Comparison of ENCODE assay signal across 8 cellular contexts in genomic region chr19:19866599-19867248, GRCh38. TPM values are rescaled to one million over a fixed set of nuclear protein-coding genes. Genes with fewer than 3 reads are reported as not detected.
DNase-seq lines count a peak whose midpoint lies in the region; ATAC-seq and TF ChIP-seq lines count a peak whose summit lies in the region.

No MANE protein-coding gene starts in this region.

- peaks cover 18% of the 10 kb centered on the region for H3K36me3 Mint-ChIP-seq in activated CD4-positive, alpha-beta T cell treated with anti-CD3 and anti-CD28 coated beads for 36 hours (ENCODE audit: low read depth)
- peaks cover 1% of the 10 kb centered on the region for H3K36me3 Mint-ChIP-seq in memory B cell
- peaks cover 6 to 27% of the 10 kb centered on the region in 2 donors for H3K36me3 Mint-ChIP-seq in stimulated activated naive B cell treated with anti-CD40 and anti-IgM and Interleukin-4, amounts not matched to agents 10 μg/mL and 1 μg/mL and 100 μg/mL, for 72 hours

- TF ChIP-seq CTCF in C4-2B (conservative IDR thresholded peaks at IDR 0.05), result no peak

- peak overlapping the region; percentile 55; the same call in 1 of the 2 replicates for H3K27ac ChIP-seq in C4-2B

- H3K4me3 Mint-ChIP-seq in activated CD4-positive, alpha-beta T cell treated with anti-CD3 and anti-CD28 coated beads for 36 hours, result peak overlapping the region; percentile 88
- peak overlapping the region; percentile 99 for H3K4me3 Mint-ChIP-seq in memory B cell
- H3K4me3 Mint-ChIP-seq in stimulated activated naive B cell treated with anti-CD40 and anti-IgM and Interleukin-4, amounts not matched to agents 10 μg/mL and 1 μg/mL and 100 μg/mL, for 72 hours, result peak overlapping the region; percentile 99 to 100

- H3K9me3 Mint-ChIP-seq in activated CD4-positive, alpha-beta T cell treated with anti-CD3 and anti-CD28 coated beads for 36 hours (ENCODE audit: low read depth), result no peaks in the 10 kb centered on the region
- H3K9me3 Mint-ChIP-seq in memory B cell, result no peaks in the 10 kb centered on the region
- peaks cover 0 to 2% of the 10 kb centered on the region in 2 donors for H3K9me3 Mint-ChIP-seq in stimulated activated naive B cell treated with anti-CD40 and anti-IgM and Interleukin-4, amounts not matched to agents 10 μg/mL and 1 μg/mL and 100 μg/mL, for 72 hours

- H3K27ac Mint-ChIP-seq in activated CD4-positive, alpha-beta T cell treated with anti-CD3 and anti-CD28 coated beads for 36 hours, result peak overlapping the region; percentile 98
- H3K27ac Mint-ChIP-seq in memory B cell, result peak overlapping the region; percentile 96
- peak overlapping the region; percentile 100 for H3K27ac Mint-ChIP-seq in stimulated activated naive B cell treated with anti-CD40 and anti-IgM and Interleukin-4, amounts not matched to agents 10 μg/mL and 1 μg/mL and 100 μg/mL, for 72 hours

- CTCF ChIA-PET in activated CD4-positive, alpha-beta T cell treated with anti-CD3 and anti-CD28 coated beads for 36 hours (lab: Charles Lee), result interaction anchor here (0.6 to 1.5 kb wide), 3 partner anchors 32 to 1532 kb away, joined by 3 to 6 read pairs (median 3); no protein-coding TSS in a partner anchor

- POLR2A ChIA-PET in activated CD4-positive, alpha-beta T cell treated with anti-CD3 and anti-CD28 coated beads for 36 hours (lab: Charles Lee), result interaction anchor here (1.3 to 2.1 kb wide), 4 partner anchors 11 to 203 kb away, joined by 4 to 21 read pairs (median 8); partner anchors contain the start of genes ATP13A1, ZNF506 and ZNF93

- peak; percentile 29 for DNase-seq in HuH-7.5 (ENCODE audit: low spot score)
- peak; percentile 76 for DNase-seq in activated CD4-positive, alpha-beta T cell treated with anti-CD3 and anti-CD28 coated beads for 36 hours
- peak; percentile 27 for DNase-seq in dermis blood vessel endothelial cell
- DNase-seq in memory B cell (ENCODE audit: low spot score in 2 of 2), result peak; percentile 46 to 51
- peak; percentile 52 for DNase-seq in stimulated activated naive B cell treated with anti-CD40 and anti-IgM and Interleukin-4, amounts not matched to agents 10 μg/mL and 1 μg/mL and 100 μg/mL, for 72 hours
- no peak for DNase-seq in NCI-H2171 (lab: John Stamatoyannopoulos, UW)

- peak; percentile 14 for ATAC-seq in activated CD4-positive, alpha-beta T cell treated with anti-CD3 and anti-CD28 coated beads for 36 hours
- peak; percentile 34 for ATAC-seq in memory B cell (ENCODE audit: low read depth)
- peak; percentile 44 to 52 for ATAC-seq in stimulated activated naive B cell treated with anti-CD40 and anti-IgM and Interleukin-4, amounts not matched to agents 10 μg/mL and 1 μg/mL and 100 μg/mL, for 72 hours (replicated peaks)
- ATAC-seq in HG02642 (IDR thresholded peaks at IDR 0.05; ENCODE audit: poor library complexity, unreplicated experiment), result no peak

- H3K27me3 Mint-ChIP-seq in activated CD4-positive, alpha-beta T cell treated with anti-CD3 and anti-CD28 coated beads for 36 hours, result no peaks in the 10 kb centered on the region
- no peaks in the 10 kb centered on the region for H3K27me3 Mint-ChIP-seq in memory B cell
- no peaks in the 10 kb centered on the region for H3K27me3 Mint-ChIP-seq in stimulated activated naive B cell treated with anti-CD40 and anti-IgM and Interleukin-4, amounts not matched to agents 10 μg/mL and 1 μg/mL and 100 μg/mL, for 72 hours

- peaks cover 27% of the 10 kb centered on the region for H3K4me1 Mint-ChIP-seq in activated CD4-positive, alpha-beta T cell treated with anti-CD3 and anti-CD28 coated beads for 36 hours
- peaks cover 10% of the 10 kb centered on the region for H3K4me1 Mint-ChIP-seq in memory B cell
- peaks cover 21 to 39% of the 10 kb centered on the region in 2 donors for H3K4me1 Mint-ChIP-seq in stimulated activated naive B cell treated with anti-CD40 and anti-IgM and Interleukin-4, amounts not matched to agents 10 μg/mL and 1 μg/mL and 100 μg/mL, for 72 hours

- intact Hi-C loops in activated CD4-positive, alpha-beta T cell treated with anti-CD3 and anti-CD28 coated beads for 36 hours (cut with DNase I, micrococcal nuclease), result loop anchor here (1.0 to 10.0 kb wide), 14 partner anchors 34 to 1158 kb away; partner anchors contain the start of genes ATP13A1 (in 2 of the 2), ZNF506 (in 2 of the 2), ZNF101 (in 1 of the 2) and ZNF14 (in 1 of the 2)

RNA-seq across cellular contexts. Expression of gene ZNF253, which starts 1.0 kb away (rescaled TPM):
- total RNA-seq in activated CD4-positive, alpha-beta T cell treated with anti-CD3 and anti-CD28 coated beads for 36 hours, result 10 to 100 TPM; 16.1 to 25.1 TPM
- 4.7 and 6.3 TPM in 2 replicates for total RNA-seq in dermis blood vessel endothelial cell

RNA-seq across cellular contexts. Expression of gene ZNF93, which starts 34.0 kb away (rescaled TPM):
- total RNA-seq in activated CD4-positive, alpha-beta T cell treated with anti-CD3 and anti-CD28 coated beads for 36 hours, result 10 to 100 TPM; 21.7 to 22.3 TPM
- total RNA-seq in dermis blood vessel endothelial cell, result 6.0 and 11.7 TPM in 2 replicates

RNA-seq across cellular contexts. Expression of gene ZNF506, which starts 45.2 kb away (rescaled TPM):
- 10 to 100 TPM; 33.3 to 41.3 TPM for total RNA-seq in activated CD4-positive, alpha-beta T cell treated with anti-CD3 and anti-CD28 coated beads for 36 hours
- 11.4 and 16.3 TPM in 2 replicates for total RNA-seq in dermis blood vessel endothelial cell
